In genomic region chr3:61157414-61157813, GRCh38 we compare ENCODE assay signal across 13 cellular contexts.
DNase-seq lines count a peak whose midpoint lies in the region; ATAC-seq and TF ChIP-seq lines count a peak whose summit lies in the region.
"Had no signal": no experiment of that assay in that cellular context is flagged by ENCODE, and none has a peak within 500 bp of the region (broad histone marks: within the 10 kb centered on the region; RNA-seq: fewer than 3 reads in every experiment).

No MANE protein-coding gene starts in this region.

- DNase-seq in GM10266 (ENCODE audit: extremely low spot score) (peak; percentile 16), NCI-H226 (no peak), NCI-H1694 (lab: John Stamatoyannopoulos, UW) (no peak), foreskin keratinocyte (no peak), Peyer's patch (no peak)
- DNase-seq: activated T-cell treated with anti-CD3 and anti-CD28 coated beads, Interleukin-2, amount 50 U/mL, for 1 hour; cerebellar nuclear complex; GDM1; posterior cingulate gyrus; upper lobe of right lung had no signal

- no peak overlapping the region for H3K4me3 ChIP-seq in Peyer's patch
- H3K4me3 ChIP-seq: upper lobe of right lung had no signal

- no peak for TF ChIP-seq POLR2A in Peyer's patch (IDR thresholded peaks at IDR 0.05)

- ATAC-seq in GM19043 (IDR thresholded peaks at IDR 0.05; ENCODE audit: low read depth, unreplicated experiment) (peak; percentile 73), HG02588 (IDR thresholded peaks at IDR 0.05; ENCODE audit: unreplicated experiment) (peak; percentile 82), HG03175 (IDR thresholded peaks at IDR 0.05; ENCODE audit: unreplicated experiment) (peak; percentile 74), foreskin keratinocyte (no peak)
- ATAC-seq: upper lobe of right lung had no signal

- TF ChIP-seq CTCF in GM10266 (IDR thresholded peaks at IDR 0.05; ENCODE audit: control insufficient read depth, insufficient read depth, low read depth, missing control alignments), result no peak
- TF ChIP-seq CTCF in foreskin keratinocyte (conservative IDR thresholded peaks at IDR 0.05), result no peak
- TF ChIP-seq CTCF in Peyer's patch (IDR thresholded peaks at IDR 0.05), result no peak

- H3K27me3 ChIP-seq in foreskin keratinocyte (no peaks in the 10 kb centered on the region), Peyer's patch (no peaks in the 10 kb centered on the region)
- H3K27me3 ChIP-seq: upper lobe of right lung had no signal

- no peaks in the 10 kb centered on the region for H3K36me3 ChIP-seq in Peyer's patch
- H3K36me3 ChIP-seq: upper lobe of right lung had no signal

- H3K27ac ChIP-seq in foreskin keratinocyte, result no peak overlapping the region
- H3K27ac ChIP-seq in Peyer's patch, result no peak overlapping the region
- H3K27ac ChIP-seq: upper lobe of right lung had no signal

- H3K4me1 ChIP-seq in foreskin keratinocyte, result no peaks in the 10 kb centered on the region
- no peaks in the 10 kb centered on the region for H3K4me1 ChIP-seq in Peyer's patch
- H3K4me1 ChIP-seq: upper lobe of right lung had no signal

- H3K9me3 ChIP-seq in Peyer's patch, result no peaks in the 10 kb centered on the region
- H3K9me3 ChIP-seq: upper lobe of right lung had no signal
